ENCODE assay signal across 23 cellular contexts in the genomic region with DNA sequence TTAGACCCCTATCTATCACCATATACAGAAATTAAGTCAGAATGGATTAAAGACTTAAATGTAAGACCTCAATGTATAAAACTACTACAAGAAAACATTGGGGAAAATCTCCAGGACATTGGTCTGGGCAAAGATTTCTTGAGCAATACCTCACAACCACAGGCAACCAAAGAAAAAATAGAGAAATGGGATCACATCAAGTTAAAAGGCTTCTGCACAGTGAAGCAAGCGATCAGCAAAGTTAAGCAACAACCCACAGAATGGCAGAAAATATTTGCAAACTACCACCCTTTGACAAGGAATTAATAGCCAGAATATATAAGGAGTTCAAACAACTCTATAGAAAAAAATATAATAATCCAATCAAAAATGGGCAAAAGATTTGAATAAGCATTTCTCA.
"Had no signal": no experiment of that assay in that cellular context is flagged by ENCODE, and none has a peak within 500 bp of the region (broad histone marks: within the 10 kb centered on the region; RNA-seq: fewer than 3 reads in every experiment).

No MANE protein-coding gene starts in this region.

- H3K4me1 ChIP-seq: body of pancreas, esophagus squamous epithelium, heart left ventricle, pancreas, psoas muscle, right atrium auricular region, transverse colon had no signal

- H3K9me3 ChIP-seq: body of pancreas, esophagus squamous epithelium, pancreas, psoas muscle, transverse colon had no signal

- H3K4me3 ChIP-seq: body of pancreas, esophagus squamous epithelium, heart left ventricle, pancreas, psoas muscle, right atrium auricular region, transverse colon had no signal

- H3K27ac ChIP-seq: body of pancreas, epithelial cell of prostate, esophagus squamous epithelium, heart left ventricle, pancreas, psoas muscle, right atrium auricular region, transverse colon had no signal

- H3K27me3 ChIP-seq: body of pancreas, esophagus squamous epithelium, heart left ventricle, pancreas, right atrium auricular region, transverse colon had no signal

- DNase-seq: activated CD4-positive, alpha-beta T cell treated with anti-CD3 and anti-CD28 coated beads for 36 hours; activated CD4-positive, CD25-positive, alpha-beta regulatory T cell; activated CD8-positive, alpha-beta memory T cell treated with anti-CD3 and anti-CD28 coated beads, Interleukin-2, amount 10 ng/mL, durations not matched to agents 7 days and 5 days; activated CD8-positive, alpha-beta T cell treated with anti-CD3 and anti-CD28 coated beads, Interleukin-2, amount 10 ng/mL, durations not matched to agents 7 days and 5 days; activated naive CD4-positive, alpha-beta T cell; activated T-cell treated with anti-CD3 and anti-CD28 coated beads, Interleukin-2, amount 50 U/mL, for 72 hours; aorta; body of pancreas; effector CD8-positive, alpha-beta T cell; esophagus squamous epithelium; heart left ventricle; hypothalamus; immature natural killer cell; midbrain; naive thymus-derived CD4-positive, alpha-beta T cell; nucleus accumbens; pancreas; psoas muscle; stimulated activated CD4-positive, alpha-beta T cell treated with anti-CD3 and anti-CD28 coated beads, Interleukin-15, amount 100 ng/mL, for 24 hours; stimulated activated naive CD4-positive, alpha-beta T cell treated with Interleukin-2 at 50 U/mL for 16 hours; transverse colon had no signal

- H3K36me3 ChIP-seq: esophagus squamous epithelium, heart left ventricle, pancreas, right atrium auricular region, transverse colon had no signal
